Comparison of ENCODE assay signal across 21 cellular contexts in the genomic region with DNA sequence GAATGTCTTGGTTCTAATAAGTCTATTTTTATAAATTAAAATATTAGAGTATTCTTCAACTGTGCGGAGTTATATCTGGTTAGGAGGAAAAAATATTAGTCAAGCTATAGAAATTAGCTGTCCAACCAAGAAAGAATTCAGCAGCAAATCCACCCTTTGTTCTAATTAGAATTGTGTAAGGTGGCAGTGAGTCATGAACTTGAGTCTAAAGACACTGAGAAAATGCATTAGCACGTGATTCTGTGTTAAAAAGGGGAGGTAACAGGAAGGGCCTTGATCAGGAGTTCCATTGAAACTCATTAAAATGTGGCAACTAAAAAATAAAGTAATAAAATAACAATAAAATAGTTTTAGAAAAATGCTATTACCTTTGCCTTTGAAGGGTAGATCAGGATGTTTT.
DNase-seq lines count a peak whose midpoint lies in the region; FAIRE-seq and TF ChIP-seq lines count a peak whose summit lies in the region.
"Had no signal": no experiment of that assay in that cellular context is flagged by ENCODE, and none has a peak within 500 bp of the region (broad histone marks: within the 10 kb centered on the region; RNA-seq: fewer than 3 reads in every experiment).

No MANE protein-coding gene starts in this region.

- no peak for FAIRE-seq in bronchial epithelial cell (lab: Jason Lieb, UNC)
- FAIRE-seq: GM12878, GM19239 had no signal

- H3K9me3 ChIP-seq in breast epithelium, result no peaks in the 10 kb centered on the region
- H3K9me3 ChIP-seq: BLaER1 had no signal

- intact Hi-C loops in MCF 10A (cut with micrococcal nuclease) (no loop called here), breast epithelium (cut with DNase I; ENCODE audit: low total_unique reads) (no loop called here)

- POLR2A ChIA-PET in MCF 10A (lab: Yijun Ruan, JAX), result interaction anchor here (0.6 kb wide), 1 partner anchor 387 kb away, joined by 3 read pairs; no protein-coding TSS in a partner anchor

- H3K4me3 Mint-ChIP-seq in MCF 10A (ENCODE audit: unreplicated experiment), result no peak overlapping the region
- H3K4me3 Mint-ChIP-seq: B cell; CD4-positive, alpha-beta T cell; CD8-positive, alpha-beta memory T cell; GM23338; H9 had no signal

- H3K4me1 ChIP-seq in breast epithelium, result no peaks in the 10 kb centered on the region
- H3K4me1 ChIP-seq: BLaER1 had no signal

- DNase-seq in MCF 10A (ENCODE audit: unreplicated experiment), result peak; percentile 58
- DNase-seq in breast epithelium (ENCODE audit: low spot score in 2 of 2), result no peak
- peak; percentile 4 for DNase-seq in NB4 (ENCODE audit: low read depth)
- DNase-seq in bronchial epithelial cell (ENCODE audit: low read depth), result peak; percentile 31
- DNase-seq in retinal pigment epithelial cell (ENCODE audit: low read depth), result peak; percentile 84
- DNase-seq in dedifferentiated amniotic fluid mesenchymal stem cell (ENCODE audit: extremely low spot score), result no peak
- DNase-seq in A172 (ENCODE audit: low spot score), result no peak
- DNase-seq in NCI-H82 treated with DMSO at 0.1 percent for 48 hours (lab: John Stamatoyannopoulos, UW; ENCODE audit: unreplicated experiment), result no peak
- DNase-seq: 8988T; CD4-positive, alpha-beta T cell; CD8-positive, alpha-beta memory T cell; DMS79; EL; GDM1; H9 had no signal

- H3K36me3 Mint-ChIP-seq in MCF 10A (ENCODE audit: insufficient read depth, unreplicated experiment), result no peaks in the 10 kb centered on the region
- H3K36me3 Mint-ChIP-seq: CD8-positive, alpha-beta memory T cell had no signal

- BruUV-seq in MCF 10A (replicated peaks; lab: Mats Ljungman, UMichigan), result no TSS peak

- TF ChIP-seq CTCF in MCF 10A (IDR thresholded peaks at IDR 0.05; ENCODE audit: unreplicated experiment), result no peak
- no peak for TF ChIP-seq CTCF in breast epithelium (IDR thresholded peaks at IDR 0.05)
- no peak for TF ChIP-seq CTCF in NB4 (IDR thresholded peaks at IDR 0.05; ENCODE audit: low read depth, low read length)
- no peak for TF ChIP-seq CTCF in bronchial epithelial cell (IDR thresholded peaks at IDR 0.05; ENCODE audit: insufficient read depth, low read length, severe bottlenecking)
- no peak for TF ChIP-seq CTCF in retinal pigment epithelial cell (conservative IDR thresholded peaks at IDR 0.05; ENCODE audit: low read depth, low read length)

- no peaks in the 10 kb centered on the region for H3K27me3 Mint-ChIP-seq in MCF 10A (ENCODE audit: insufficient read depth, unreplicated experiment)
- H3K27me3 Mint-ChIP-seq: B cell; CD4-positive, alpha-beta T cell; CD8-positive, alpha-beta memory T cell had no signal

- H3K36me3 ChIP-seq in breast epithelium, result no peaks in the 10 kb centered on the region
- H3K36me3 ChIP-seq in bronchial epithelial cell (ENCODE audit: control insufficient read depth, insufficient read depth, low read length), result no peaks in the 10 kb centered on the region
- H3K36me3 ChIP-seq: BLaER1 had no signal

- no peaks in the 10 kb centered on the region for H3K4me1 Mint-ChIP-seq in MCF 10A (ENCODE audit: insufficient read depth, unreplicated experiment)
- H3K4me1 Mint-ChIP-seq: B cell; CD8-positive, alpha-beta memory T cell; GM23338; H9 had no signal

- H3K27me3 ChIP-seq in breast epithelium (no peaks in the 10 kb centered on the region), bronchial epithelial cell (ENCODE audit: control insufficient read depth, insufficient read depth, low read length) (no peaks in the 10 kb centered on the region)
- H3K27me3 ChIP-seq: BLaER1 had no signal

- no peaks in the 10 kb centered on the region for H3K9me3 Mint-ChIP-seq in MCF 10A (ENCODE audit: unreplicated experiment)
- H3K9me3 Mint-ChIP-seq: H9 had no signal

- TF ChIP-seq POLR2A in breast epithelium (IDR thresholded peaks at IDR 0.05) (no peak), NB4 (IDR thresholded peaks at IDR 0.05; ENCODE audit: extremely low read depth, insufficient read length) (no peak)

- H3K4me3 ChIP-seq in breast epithelium (no peak overlapping the region), NB4 (ENCODE audit: low read depth, low read length) (no peak overlapping the region), bronchial epithelial cell (ENCODE audit: low read depth, low read length) (no peak overlapping the region), retinal pigment epithelial cell (ENCODE audit: low read length) (no peak overlapping the region)
- H3K4me3 ChIP-seq: BLaER1, GM12878, GM23338 had no signal

- CTCF ChIA-PET in MCF 10A (lab: Yijun Ruan, JAX), result interaction anchor here (0.6 kb wide), 1 partner anchor 9 kb away, joined by 3 read pairs; no protein-coding TSS in a partner anchor

- H3K27ac Mint-ChIP-seq in MCF 10A (ENCODE audit: low read depth, unreplicated experiment), result no peak overlapping the region
- H3K27ac Mint-ChIP-seq: B cell; CD4-positive, alpha-beta T cell; CD8-positive, alpha-beta memory T cell; GM23338; H9 had no signal

- no peak overlapping the region for H3K27ac ChIP-seq in breast epithelium
- H3K27ac ChIP-seq: BLaER1, C4-2B had no signal

Comparison
In these comparisons a context has a peak if more than half of its experiments do, and no peak if none do; other contexts are left out.
1. DNase-seq: peak in MCF 10A (single experiment), NB4 (single experiment), bronchial epithelial cell (single experiment) and retinal pigment epithelial cell (single experiment); none in breast epithelium (0 of 2), dedifferentiated amniotic fluid mesenchymal stem cell (single experiment), A172 (single experiment) and NCI-H82 treated with DMSO at 0.1 percent for 48 hours (single experiment).